8 cellular contexts compared by ENCODE assay signal in the genomic region with DNA sequence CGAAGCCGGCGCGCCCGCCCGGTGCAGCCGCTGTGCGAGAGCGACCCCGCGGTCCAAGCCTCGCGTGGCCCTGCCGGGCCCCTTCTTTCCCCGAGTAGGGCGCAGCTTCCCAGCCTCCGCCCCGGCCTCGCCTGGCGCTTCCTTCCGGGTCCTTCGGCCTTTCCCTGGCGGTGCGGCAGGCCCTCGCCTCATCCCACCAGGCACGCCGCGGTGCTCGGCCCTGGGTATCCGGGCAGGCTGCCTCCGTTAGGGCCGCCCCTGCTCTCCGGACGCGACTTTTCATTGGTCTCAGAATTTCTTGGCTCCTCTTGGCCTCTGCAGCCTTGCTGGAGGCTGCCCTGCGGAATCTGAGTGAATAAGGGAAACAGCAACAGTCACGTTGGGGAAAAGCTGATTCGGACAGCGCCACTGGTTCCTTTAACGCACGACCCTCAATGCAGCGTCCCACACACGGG. TPM values are rescaled to one million over a fixed set of nuclear protein-coding genes. Genes with fewer than 3 reads are reported as not detected.
A peak's percentile ranks its signal among the peaks of the same experiment; 100 is the strongest.
DNase-seq lines count a peak whose midpoint lies in the region; ATAC-seq and TF ChIP-seq lines count a peak whose summit lies in the region.

No MANE protein-coding gene starts in this region.

- H3K9me3 Mint-ChIP-seq in brain = no peaks in the 10 kb centered on the region

- intact Hi-C loops in sigmoid colon (cut with DNase I) = loop anchor here (2.0 to 10.0 kb wide), 3 partner anchors 39 to 365 kb away; a partner anchor contains a TSS

- peaks cover 17% of the 10 kb centered on the region for H3K36me3 ChIP-seq in DOHH2 (ENCODE audit: control insufficient read depth, low read length)
- H3K36me3 ChIP-seq in SJSA1 = peaks cover 7% of the 10 kb centered on the region
- peaks cover 3% of the 10 kb centered on the region for H3K36me3 ChIP-seq in iPS-18a (ENCODE audit: control insufficient read depth, low read depth, low read length)
- peaks cover 0 to 14% (median 7%) of the 10 kb centered on the region in 4 donors for H3K36me3 ChIP-seq in sigmoid colon

- peak overlapping the region; percentile 79 for H3K4me2 ChIP-seq in DOHH2 (ENCODE audit: low read length)

- peak overlapping the region; percentile 58 for H3K27ac ChIP-seq in DOHH2 (ENCODE audit: low read depth, low read length)
- peak overlapping the region; percentile 78 for H3K27ac ChIP-seq in SJSA1
- H3K27ac ChIP-seq in iPS-18a (ENCODE audit: low read length) = peak overlapping the region; percentile 82
- H3K27ac ChIP-seq in sigmoid colon = peak overlapping the region; percentile 97 to 100 (median 98)

- H3K4me3 ChIP-seq in DOHH2 (ENCODE audit: low read length) (peak overlapping the region; percentile 96), SJSA1 (peak overlapping the region; percentile 90), iPS-18a (ENCODE audit: low read length) (peak overlapping the region; percentile 71), sigmoid colon (peak overlapping the region; percentile 52 to 76 (median 69))

- TF ChIP-seq POLR2A in sigmoid colon (IDR thresholded peaks at IDR 0.05) = no peak

- H3K27me3 ChIP-seq in DOHH2 (ENCODE audit: control insufficient read depth, low read length) (no peaks in the 10 kb centered on the region), SJSA1 (replicated peaks) (no peaks in the 10 kb centered on the region), iPS-18a (ENCODE audit: control insufficient read depth, insufficient read depth, low read length) (no peaks in the 10 kb centered on the region), sigmoid colon (no peaks in the 10 kb centered on the region)

- peaks cover 39% of the 10 kb centered on the region for H3K36me3 Mint-ChIP-seq in brain

- peak overlapping the region; percentile 92 to 97 (median 93) for H3K27ac Mint-ChIP-seq in brain

- ATAC-seq in GM19452 (IDR thresholded peaks at IDR 0.05; ENCODE audit: unreplicated experiment) (peak; percentile 39), HG03520 (IDR thresholded peaks at IDR 0.05; ENCODE audit: unreplicated experiment) (peak; percentile 27)

- TF ChIP-seq CTCF in DOHH2 (IDR thresholded peaks at IDR 0.05; ENCODE audit: low read depth, low read length, poor library complexity, severe bottlenecking) = no peak
- TF ChIP-seq CTCF in brain (conservative IDR thresholded peaks at IDR 0.05) = no peak
- TF ChIP-seq CTCF in sigmoid colon (IDR thresholded peaks at IDR 0.05) = no peak

- TF ChIP-seq EP300 in sigmoid colon (IDR thresholded peaks at IDR 0.05) = no peak

- H3K9me3 ChIP-seq in DOHH2 (ENCODE audit: control insufficient read depth, insufficient read depth, low read length) (no peaks in the 10 kb centered on the region), SJSA1 (replicated peaks) (no peaks in the 10 kb centered on the region), iPS-18a (ENCODE audit: control insufficient read depth, low read depth, low read length) (no peaks in the 10 kb centered on the region), sigmoid colon (no peaks in the 10 kb centered on the region)

- H3K9me2 ChIP-seq in DOHH2 (replicated peaks; ENCODE audit: control insufficient read depth, low read length) = no peaks in the 10 kb centered on the region

- H4K20me1 ChIP-seq in DOHH2 (ENCODE audit: control insufficient read depth, insufficient read depth, low read depth, low read length) = no peaks in the 10 kb centered on the region; the same call in 1 of the 2 replicates

- DNase-seq in SJSA1 (ENCODE audit: low read depth in 1 of 2, low spot score in 2 of 2) (peak; percentile 63), sigmoid colon (peak; percentile 91), GOT3 (lab: John Stamatoyannopoulos, UW) (no peak)

- H3K4me1 ChIP-seq in DOHH2 (ENCODE audit: control insufficient read depth, low read length) = peaks cover 25% of the 10 kb centered on the region
- H3K4me1 ChIP-seq in SJSA1 (replicated peaks) = peaks cover 11% of the 10 kb centered on the region
- peaks cover 4% of the 10 kb centered on the region for H3K4me1 ChIP-seq in iPS-18a (ENCODE audit: control insufficient read depth, low read depth, low read length)
- H3K4me1 ChIP-seq in sigmoid colon = peaks cover 0 to 47% (median 31%) of the 10 kb centered on the region in 4 donors

- WGBS in sigmoid colon, 2 donors = 0 to 1% methylated on average over 43 of the region's 43 CpGs

- peaks cover 6% of the 10 kb centered on the region; the same call in 1 of the 2 replicates for H3F3A ChIP-seq in DOHH2 (ENCODE audit: control insufficient read depth, insufficient read depth)

- H3K27me3 Mint-ChIP-seq in brain = peaks cover 5% of the 10 kb centered on the region

- peak overlapping the region; percentile 89 to 95 (median 89) for H3K4me3 Mint-ChIP-seq in brain

- peak overlapping the region; percentile 72 for H3K9ac ChIP-seq in iPS-18a (ENCODE audit: low read length)

- peaks cover 24% of the 10 kb centered on the region for H3K79me2 ChIP-seq in DOHH2 (ENCODE audit: control insufficient read depth, low read length)

- peaks cover 60% of the 10 kb centered on the region for H3K4me1 Mint-ChIP-seq in brain

RNA-seq across cellular contexts. Expression of a gene that starts 0.4 kb away (rescaled TPM):
- 2.5 and 4.0 TPM in 2 replicates for total RNA-seq in SJSA1 (2014; rRNA removed; shearing (Covaris generic))
- polyA plus RNA-seq in brain (ENCODE audit: insufficient read depth, low read depth, low replicate concordance) (2.7 TPM), sigmoid colon (10 to 100 TPM in 1 of 3 donors, 1 to 10 TPM in 2; 1.8 to 18.7 (median 4.6) TPM)
- 10 to 100 TPM in 2 of 4 donors, 1 to 10 TPM in 2; 7.1 to 17.4 (median 10.4) TPM for total RNA-seq in sigmoid colon

RNA-seq across cellular contexts. Expression of a gene that starts 57.7 kb away (rescaled TPM):
- 34.4 and 39.7 TPM in 2 replicates for total RNA-seq in SJSA1 (2014; rRNA removed; shearing (Covaris generic))
- 70.7 TPM for polyA plus RNA-seq in brain (ENCODE audit: insufficient read depth, low read depth, low replicate concordance)
- total RNA-seq in sigmoid colon = 10 to 100 TPM; 44.2 to 56.2 (median 49.6) TPM
- polyA plus RNA-seq in sigmoid colon = 10 to 100 TPM; 51.1 to 89.8 (median 80.0) TPM

RNA-seq across cellular contexts. Expression of a gene that starts 58.8 kb away (rescaled TPM):
- not detected in 2 replicates for total RNA-seq in SJSA1 (2014; rRNA removed; shearing (Covaris generic))
- polyA plus RNA-seq in brain (ENCODE audit: insufficient read depth, low read depth, low replicate concordance) = not detected
- total RNA-seq in sigmoid colon = not detected
- polyA plus RNA-seq in sigmoid colon = not detected
